In genomic region chr6:16521528-16521927, GRCh38 we compare ENCODE assay signal across 25 cellular contexts.
"Had no signal": no experiment of that assay in that cellular context is flagged by ENCODE, and none has a peak within 500 bp of the region (broad histone marks: within the 10 kb centered on the region; RNA-seq: fewer than 3 reads in every experiment).

No MANE protein-coding gene starts in this region.

- H3K27me3 ChIP-seq: adrenal gland, ascending aorta, dorsolateral prefrontal cortex, gastrocnemius medialis, heart right ventricle had no signal

- H3K4me3 ChIP-seq: adrenal gland, ascending aorta, coronary artery, dorsolateral prefrontal cortex, gastrocnemius medialis, heart right ventricle had no signal

- H3K27ac ChIP-seq: adrenal gland, ascending aorta, coronary artery, gastrocnemius medialis, heart right ventricle had no signal

- H3K9me3 ChIP-seq: adrenal gland, ascending aorta, gastrocnemius medialis, heart right ventricle had no signal

- ATAC-seq: activated CD4-positive, alpha-beta T cell treated with anti-CD3 and anti-CD28 coated beads for 36 hours; activated CD8-positive, alpha-beta memory T cell treated with anti-CD3 and anti-CD28 coated beads, Interleukin-2, amount 10 ng/mL, durations not matched to agents 7 days and 5 days; activated CD8-positive, alpha-beta T cell treated with anti-CD3 and anti-CD28 coated beads, Interleukin-2, amount 10 ng/mL, durations not matched to agents 7 days and 5 days; activated naive CD8-positive, alpha-beta T cell treated with anti-CD3 and anti-CD28 coated beads, Interleukin-2, amount 50 U/mL, for 24 hours; esophagus mucosa; gastrocnemius medialis; heart right ventricle had no signal

- H3K4me1 ChIP-seq: adrenal gland had no signal

- DNase-seq: activated CD4-positive, alpha-beta memory T cell treated with anti-CD3 and anti-CD28 coated beads for 36 hours; activated CD4-positive, alpha-beta T cell treated with anti-CD3 and anti-CD28 coated beads for 36 hours; activated CD4-positive, alpha-beta T cell treated with anti-CD3 and anti-CD28 coated beads, Interleukin-2, amount 10 ng/mL, durations not matched to agents 24 days and 14 days; activated CD4-positive, CD25-positive, alpha-beta regulatory T cell; activated CD4-positive, CD25-positive, alpha-beta regulatory T cell treated with anti-CD3 and anti-CD28 coated beads, Interleukin-2, amount 50 U/mL, for 72 hours; activated CD8-positive, alpha-beta memory T cell treated with anti-CD3 and anti-CD28 coated beads, Interleukin-2, amount 10 ng/mL, durations not matched to agents 7 days and 5 days; activated CD8-positive, alpha-beta memory T cell treated with anti-CD3 and anti-CD28 coated beads, Interleukin-2, amount 50 U/mL, for 4 hours; activated CD8-positive, alpha-beta T cell treated with anti-CD3 and anti-CD28 coated beads, Interleukin-2, amount 10 ng/mL, durations not matched to agents 7 days and 5 days; activated effector memory CD4-positive, alpha-beta T cell treated with anti-CD3 and anti-CD28 coated beads, Interleukin-2, amount 50 U/mL, for 16 hours; activated naive CD4-positive, alpha-beta T cell treated with anti-CD3 and anti-CD28 coated beads for 36 hours; activated naive CD8-positive, alpha-beta T cell treated with anti-CD3 and anti-CD28 coated beads for 36 hours; activated naive CD8-positive, alpha-beta T cell treated with anti-CD3 and anti-CD28 coated beads, Interleukin-2, amount 50 U/mL, for 24 hours; activated T-cell treated with anti-CD3 and anti-CD28 coated beads, Interleukin-2, amount 50 U/mL, for 1 hour; activated T-cell treated with anti-CD3 and anti-CD28 coated beads, Interleukin-2, amount 50 U/mL, for 48 hours; adrenal gland; amygdala; dorsolateral prefrontal cortex; effector memory CD4-positive, alpha-beta T cell; endodermal cell; gastrocnemius medialis; heart right ventricle; T-helper 2 cell had no signal
